Comparison of ENCODE assay signal across 12 cellular contexts in genomic region chr10:5774987-5775386, GRCh38. TPM values are rescaled to one million over a fixed set of nuclear protein-coding genes. Genes with fewer than 3 reads are reported as not detected.
DNase-seq lines count a peak whose midpoint lies in the region; ATAC-seq and TF ChIP-seq lines count a peak whose summit lies in the region.
"Had no signal": no experiment of that assay in that cellular context is flagged by ENCODE, and none has a peak within 500 bp of the region (broad histone marks: within the 10 kb centered on the region; RNA-seq: fewer than 3 reads in every experiment).

No MANE protein-coding gene starts in this region.

- WGBS in smooth muscle cell (ENCODE audit: low lambda C conversion rate), result 82% methylated on average over 7 of the region's 7 CpGs

- peaks cover 18% of the 10 kb centered on the region for H3K4me1 ChIP-seq in OCI-LY7 (ENCODE audit: insufficient read depth, low read length, poor library complexity, severe bottlenecking)
- peaks cover 9% of the 10 kb centered on the region for H3K4me1 ChIP-seq in smooth muscle cell (ENCODE audit: low read depth)
- H3K4me1 ChIP-seq in colonic mucosa, result no peaks in the 10 kb centered on the region

- peaks cover 28% of the 10 kb centered on the region for H3F3A ChIP-seq in smooth muscle cell (ENCODE audit: low read depth)

- no peaks in the 10 kb centered on the region for H3K9me2 ChIP-seq in OCI-LY7 (ENCODE audit: insufficient read depth, low read length)

- no peak overlapping the region for H3K4me3 ChIP-seq in OCI-LY7 (ENCODE audit: low read depth, low read length, poor library complexity, severe bottlenecking)
- no peak overlapping the region for H3K4me3 ChIP-seq in smooth muscle cell
- H3K4me3 ChIP-seq in colonic mucosa, result no peak overlapping the region
- H3K4me3 ChIP-seq: left ventricle myocardium inferior had no signal

- no peak for TF ChIP-seq CTCF in OCI-LY7 (conservative IDR thresholded peaks at IDR 0.05; ENCODE audit: low read length)
- TF ChIP-seq CTCF in smooth muscle cell (IDR thresholded peaks at IDR 0.05; ENCODE audit: borderline replicate concordance, insufficient read depth, poor library complexity, severe bottlenecking), result no peak
- TF ChIP-seq CTCF in colonic mucosa (IDR thresholded peaks at IDR 0.05), result no peak

- intact Hi-C loops in activated CD4-positive, alpha-beta T cell treated with anti-CD3 and anti-CD28 coated beads, Interleukin-2, amount 10 ng/mL, durations not matched to agents 24 days and 14 days (cut with micrococcal nuclease), result no loop called here
- intact Hi-C loops in OCI-LY7 (cut with micrococcal nuclease; ENCODE audit: unreplicated experiment), result loop anchor here (5.0 kb wide), 1 partner anchor 112 kb away; the partner anchor contains the start of gene ANKRD16
- intact Hi-C loops in dendritic cell treated with granulocyte-macrophage colony-stimulating factor and Interleukin-4, amounts not matched to agents 40 ng/mL and 50 ng/mL, for 4 days (cut with micrococcal nuclease), result no loop called here
- intact Hi-C loops in colonic mucosa (cut with DNase I), result no loop called here

- H3K4me2 ChIP-seq in OCI-LY7 (ENCODE audit: low read length) (no peak overlapping the region), smooth muscle cell (peak overlapping the region; percentile 63)

- H3K27ac ChIP-seq in OCI-LY7 (ENCODE audit: low read depth, low read length, poor library complexity, severe bottlenecking) (peak overlapping the region; percentile 2), smooth muscle cell (ENCODE audit: low read depth) (peak overlapping the region; percentile 89), colonic mucosa (no peak overlapping the region)

- no peak overlapping the region for H3K9ac ChIP-seq in smooth muscle cell (ENCODE audit: low read depth)
- no peak overlapping the region for H3K9ac ChIP-seq in colonic mucosa (ENCODE audit: low read depth in 2 of 2, low read length in 2 of 2)

- H3K27ac Mint-ChIP-seq in activated CD4-positive, alpha-beta T cell treated with anti-CD3 and anti-CD28 coated beads, Interleukin-2, amount 10 ng/mL, durations not matched to agents 24 days and 14 days, result peak overlapping the region; percentile 88
- peak overlapping the region; percentile 60 for H3K27ac Mint-ChIP-seq in dendritic cell treated with granulocyte-macrophage colony-stimulating factor and Interleukin-4, amounts not matched to agents 40 ng/mL and 50 ng/mL, for 4 days

- H3K79me2 ChIP-seq in OCI-LY7 (ENCODE audit: insufficient read depth, low read depth, low read length) (peaks cover 87% of the 10 kb centered on the region), smooth muscle cell (ENCODE audit: low read depth) (peaks cover 88% of the 10 kb centered on the region)

- no peak for DNase-seq in activated CD4-positive, alpha-beta T cell treated with anti-CD3 and anti-CD28 coated beads, Interleukin-2, amount 10 ng/mL, durations not matched to agents 24 days and 14 days
- DNase-seq in activated CD4-positive, alpha-beta T cell treated with anti-CD3 and anti-CD28 coated beads for 1 hour, result no peak
- DNase-seq in OCI-LY7 (ENCODE audit: low spot score) (no peak), smooth muscle cell (lab: John Stamatoyannopoulos, UW; ENCODE audit: unreplicated experiment) (no peak), colonic mucosa (no peak)
- DNase-seq in stimulated activated naive CD4-positive, alpha-beta T cell treated with Interleukin-2 at 50 U/mL for 16 hours (lab: John Stamatoyannopoulos, UW), result no peak
- DNase-seq: Calu3, NCI-H1694 treated with DMSO at 0.1 percent for 48 hours, NCI-H526 had no signal

- H3K36me3 Mint-ChIP-seq in activated CD4-positive, alpha-beta T cell treated with anti-CD3 and anti-CD28 coated beads, Interleukin-2, amount 10 ng/mL, durations not matched to agents 24 days and 14 days (ENCODE audit: low read depth), result peaks cover 70% of the 10 kb centered on the region
- H3K36me3 Mint-ChIP-seq in dendritic cell treated with granulocyte-macrophage colony-stimulating factor and Interleukin-4, amounts not matched to agents 40 ng/mL and 50 ng/mL, for 4 days (ENCODE audit: low read depth), result peaks cover 92% of the 10 kb centered on the region

- H3K4me3 Mint-ChIP-seq in activated CD4-positive, alpha-beta T cell treated with anti-CD3 and anti-CD28 coated beads, Interleukin-2, amount 10 ng/mL, durations not matched to agents 24 days and 14 days, result peak overlapping the region; percentile 75
- no peak overlapping the region for H3K4me3 Mint-ChIP-seq in dendritic cell treated with granulocyte-macrophage colony-stimulating factor and Interleukin-4, amounts not matched to agents 40 ng/mL and 50 ng/mL, for 4 days

- H3K9me3 Mint-ChIP-seq in activated CD4-positive, alpha-beta T cell treated with anti-CD3 and anti-CD28 coated beads, Interleukin-2, amount 10 ng/mL, durations not matched to agents 24 days and 14 days, result no peaks in the 10 kb centered on the region
- H3K9me3 Mint-ChIP-seq in dendritic cell treated with granulocyte-macrophage colony-stimulating factor and Interleukin-4, amounts not matched to agents 40 ng/mL and 50 ng/mL, for 4 days, result no peaks in the 10 kb centered on the region

- POLR2A ChIA-PET in OCI-LY7 (lab: Charles Lee), result interaction anchor here (0.7 kb wide), 1 partner anchor 23 kb away, joined by 3 read pairs; no protein-coding TSS in a partner anchor

- no peak for ATAC-seq in GM21447 (IDR thresholded peaks at IDR 0.05; ENCODE audit: unreplicated experiment)

- H3K27me3 Mint-ChIP-seq in activated CD4-positive, alpha-beta T cell treated with anti-CD3 and anti-CD28 coated beads, Interleukin-2, amount 10 ng/mL, durations not matched to agents 24 days and 14 days, result no peaks in the 10 kb centered on the region
- H3K27me3 Mint-ChIP-seq in dendritic cell treated with granulocyte-macrophage colony-stimulating factor and Interleukin-4, amounts not matched to agents 40 ng/mL and 50 ng/mL, for 4 days, result no peaks in the 10 kb centered on the region

- no TSS peak for BruUV-seq in OCI-LY7 (replicated peaks; lab: Mats Ljungman, UMichigan)

- CTCF ChIA-PET in OCI-LY7 (lab: Charles Lee; ENCODE audit: unreplicated experiment), result no interaction called here

- H3K27me3 ChIP-seq in smooth muscle cell (ENCODE audit: low read depth) (no peaks in the 10 kb centered on the region), colonic mucosa (no peaks in the 10 kb centered on the region)

- peaks cover 95% of the 10 kb centered on the region for H3K36me3 ChIP-seq in OCI-LY7 (ENCODE audit: insufficient read depth, low read length)
- peaks cover 4% of the 10 kb centered on the region for H3K36me3 ChIP-seq in smooth muscle cell (ENCODE audit: low read depth)
- H3K36me3 ChIP-seq in colonic mucosa, result no peaks in the 10 kb centered on the region

- peaks cover 19% of the 10 kb centered on the region; the same call in 1 of the 2 replicates for H4K20me1 ChIP-seq in OCI-LY7 (ENCODE audit: insufficient read depth, low read length)
- H4K20me1 ChIP-seq in smooth muscle cell (ENCODE audit: low read depth), result peaks cover 96% of the 10 kb centered on the region

- peaks cover 42% of the 10 kb centered on the region for H3K4me1 Mint-ChIP-seq in activated CD4-positive, alpha-beta T cell treated with anti-CD3 and anti-CD28 coated beads, Interleukin-2, amount 10 ng/mL, durations not matched to agents 24 days and 14 days
- peaks cover 38% of the 10 kb centered on the region for H3K4me1 Mint-ChIP-seq in dendritic cell treated with granulocyte-macrophage colony-stimulating factor and Interleukin-4, amounts not matched to agents 40 ng/mL and 50 ng/mL, for 4 days (ENCODE audit: low read depth)

- H2AFZ ChIP-seq in OCI-LY7 (ENCODE audit: low read length), result no peak overlapping the region
- H2AFZ ChIP-seq in smooth muscle cell (ENCODE audit: low read depth), result no peak overlapping the region

- H3K9me3 ChIP-seq in OCI-LY7 (ENCODE audit: low read length) (no peaks in the 10 kb centered on the region), smooth muscle cell (replicated peaks; ENCODE audit: low read depth) (no peaks in the 10 kb centered on the region), colonic mucosa (no peaks in the 10 kb centered on the region)
- H3K9me3 ChIP-seq: left ventricle myocardium inferior had no signal

RNA-seq across cellular contexts. Expression of gene GDI2, which starts 38.2 kb away (rescaled TPM):
- total RNA-seq in activated CD4-positive, alpha-beta T cell treated with anti-CD3 and anti-CD28 coated beads, Interleukin-2, amount 10 ng/mL, durations not matched to agents 24 days and 14 days, result 305 and 307 TPM in 2 replicates
- total RNA-seq in OCI-LY7 (2014; rRNA removed; shearing (Covaris generic)), result 265 and 270 TPM in 2 replicates
- 271 and 292 TPM in 2 replicates for total RNA-seq in OCI-LY7 (2022)
- 334 and 400 TPM in 2 replicates for total RNA-seq in smooth muscle cell
- 172 and 186 TPM in 2 replicates for polyA plus RNA-seq in smooth muscle cell
- 100 to 1,000 TPM; 243 to 266 TPM for total RNA-seq in colonic mucosa
